1 cellular context compared by ENCODE assay signal in the genomic region with DNA sequence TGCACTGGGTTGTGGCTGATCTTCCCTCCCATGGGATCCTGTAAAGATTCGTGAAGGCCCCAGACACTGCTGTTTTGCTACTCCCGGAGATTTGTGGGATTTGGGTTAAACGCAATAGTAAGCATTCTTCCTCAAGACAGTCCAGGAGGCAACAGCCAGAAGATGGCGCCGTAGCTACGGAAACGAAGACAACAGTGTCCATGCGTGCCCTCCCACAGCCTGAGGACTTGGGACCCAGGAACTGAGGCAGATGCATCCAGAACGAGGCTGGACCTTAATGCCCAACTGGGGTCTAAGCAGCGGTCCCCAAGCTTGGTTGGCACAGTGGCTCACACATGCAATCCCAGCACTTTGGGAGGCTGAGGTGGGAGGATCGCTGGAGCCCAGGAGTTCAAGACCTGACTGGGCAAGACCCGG.
TF ChIP-seq lines count a peak whose summit lies in the region.

No MANE protein-coding gene starts in this region.

TF ChIP-seq in HepG2, 621 proteins besides CTCF, POLR2A, EP300 and RAD21 (continued from another document):
- TF ChIP-seq, protein P1, sequence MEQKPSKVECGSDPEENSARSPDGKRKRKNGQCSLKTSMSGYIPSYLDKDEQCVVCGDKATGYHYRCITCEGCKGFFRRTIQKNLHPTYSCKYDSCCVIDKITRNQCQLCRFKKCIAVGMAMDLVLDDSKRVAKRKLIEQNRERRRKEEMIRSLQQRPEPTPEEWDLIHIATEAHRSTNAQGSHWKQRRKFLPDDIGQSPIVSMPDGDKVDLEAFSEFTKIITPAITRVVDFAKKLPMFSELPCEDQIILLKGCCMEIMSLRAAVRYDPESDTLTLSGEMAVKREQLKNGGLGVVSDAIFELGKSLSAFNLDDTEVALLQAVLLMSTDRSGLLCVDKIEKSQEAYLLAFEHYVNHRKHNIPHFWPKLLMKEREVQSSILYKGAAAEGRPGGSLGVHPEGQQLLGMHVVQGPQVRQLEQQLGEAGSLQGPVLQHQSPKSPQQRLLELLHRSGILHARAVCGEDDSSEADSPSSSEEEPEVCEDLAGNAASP (CRISPR knock-in tag; IDR thresholded peaks at IDR 0.05; ENCODE audit: borderline replicate concordance), result no peak
- TF ChIP-seq ARID5B (CRISPR knock-in tag; IDR thresholded peaks at IDR 0.05), result 0 out of 2 replicates have a peak, but pooled peaks have one; percentile 13
- TF ChIP-seq KLF16 (CRISPR knock-in tag; IDR thresholded peaks at IDR 0.05), result no peak
- TF ChIP-seq HCFC1 (IDR thresholded peaks at IDR 0.05; ENCODE audit: low read depth, low read length), result no peak
- TF ChIP-seq ZNF552 (CRISPR knock-in tag; IDR thresholded peaks at IDR 0.05; ENCODE audit: borderline replicate concordance), result no peak
- no peak for TF ChIP-seq ZSCAN30 (CRISPR knock-in tag; IDR thresholded peaks at IDR 0.05)
- no peak for TF ChIP-seq FOXJ3 (CRISPR knock-in tag; IDR thresholded peaks at IDR 0.05; ENCODE audit: borderline replicate concordance)
- TF ChIP-seq ZNF33A (CRISPR knock-in tag; IDR thresholded peaks at IDR 0.05; ENCODE audit: borderline replicate concordance), result no peak
- TF ChIP-seq, protein P2, sequence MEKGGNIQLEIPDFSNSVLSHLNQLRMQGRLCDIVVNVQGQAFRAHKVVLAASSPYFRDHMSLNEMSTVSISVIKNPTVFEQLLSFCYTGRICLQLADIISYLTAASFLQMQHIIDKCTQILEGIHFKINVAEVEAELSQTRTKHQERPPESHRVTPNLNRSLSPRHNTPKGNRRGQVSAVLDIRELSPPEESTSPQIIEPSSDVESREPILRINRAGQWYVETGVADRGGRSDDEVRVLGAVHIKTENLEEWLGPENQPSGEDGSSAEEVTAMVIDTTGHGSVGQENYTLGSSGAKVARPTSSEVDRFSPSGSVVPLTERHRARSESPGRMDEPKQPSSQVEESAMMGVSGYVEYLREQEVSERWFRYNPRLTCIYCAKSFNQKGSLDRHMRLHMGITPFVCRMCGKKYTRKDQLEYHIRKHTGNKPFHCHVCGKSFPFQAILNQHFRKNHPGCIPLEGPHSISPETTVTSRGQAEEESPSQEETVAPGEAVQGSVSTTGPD (CRISPR knock-in tag; IDR thresholded peaks at IDR 0.05), result no peak
- no peak for TF ChIP-seq YEATS2 (CRISPR knock-in tag; IDR thresholded peaks at IDR 0.05; ENCODE audit: borderline replicate concordance)
- no peak for TF ChIP-seq SP1 (IDR thresholded peaks at IDR 0.05)
- TF ChIP-seq SP1 (CRISPR knock-in tag; IDR thresholded peaks at IDR 0.05), result no peak
- no peak for TF ChIP-seq ZNF891 (CRISPR knock-in tag; IDR thresholded peaks at IDR 0.05)
- TF ChIP-seq CREM (IDR thresholded peaks at IDR 0.05), result no peak
- TF ChIP-seq CREM (CRISPR knock-in tag; IDR thresholded peaks at IDR 0.05), result no peak
- 0 out of 2 replicates have a peak, but pooled peaks have one; percentile 16 for TF ChIP-seq GATAD2A (CRISPR knock-in tag; IDR thresholded peaks at IDR 0.05)
- TF ChIP-seq ETV5 (CRISPR knock-in tag; IDR thresholded peaks at IDR 0.05; ENCODE audit: borderline replicate concordance), result no peak
- no peak for TF ChIP-seq ZNF33B (CRISPR knock-in tag; IDR thresholded peaks at IDR 0.05)
- 0 out of 2 replicates have a peak, but pooled peaks have one; percentile 39 for TF ChIP-seq ZNF501 (CRISPR knock-in tag; IDR thresholded peaks at IDR 0.05)
- TF ChIP-seq ZNF101 (CRISPR knock-in tag; IDR thresholded peaks at IDR 0.05; ENCODE audit: borderline replicate concordance, low read depth), result no peak
- TF ChIP-seq ATF7 (IDR thresholded peaks at IDR 0.05), result no peak
- TF ChIP-seq ATF7 (CRISPR knock-in tag; IDR thresholded peaks at IDR 0.05), result no peak
- no peak for TF ChIP-seq ZNF879 (CRISPR knock-in tag; IDR thresholded peaks at IDR 0.05)
- TF ChIP-seq PAWR (CRISPR knock-in tag; IDR thresholded peaks at IDR 0.05; ENCODE audit: borderline replicate concordance), result no peak
- TF ChIP-seq, protein P3, sequence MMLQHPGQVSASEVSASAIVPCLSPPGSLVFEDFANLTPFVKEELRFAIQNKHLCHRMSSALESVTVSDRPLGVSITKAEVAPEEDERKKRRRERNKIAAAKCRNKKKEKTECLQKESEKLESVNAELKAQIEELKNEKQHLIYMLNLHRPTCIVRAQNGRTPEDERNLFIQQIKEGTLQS (CRISPR knock-in tag; IDR thresholded peaks at IDR 0.05), result no peak
- no peak for TF ChIP-seq HDAC6 (IDR thresholded peaks at IDR 0.05; ENCODE audit: low read depth, low read length)
- TF ChIP-seq, protein P4, sequence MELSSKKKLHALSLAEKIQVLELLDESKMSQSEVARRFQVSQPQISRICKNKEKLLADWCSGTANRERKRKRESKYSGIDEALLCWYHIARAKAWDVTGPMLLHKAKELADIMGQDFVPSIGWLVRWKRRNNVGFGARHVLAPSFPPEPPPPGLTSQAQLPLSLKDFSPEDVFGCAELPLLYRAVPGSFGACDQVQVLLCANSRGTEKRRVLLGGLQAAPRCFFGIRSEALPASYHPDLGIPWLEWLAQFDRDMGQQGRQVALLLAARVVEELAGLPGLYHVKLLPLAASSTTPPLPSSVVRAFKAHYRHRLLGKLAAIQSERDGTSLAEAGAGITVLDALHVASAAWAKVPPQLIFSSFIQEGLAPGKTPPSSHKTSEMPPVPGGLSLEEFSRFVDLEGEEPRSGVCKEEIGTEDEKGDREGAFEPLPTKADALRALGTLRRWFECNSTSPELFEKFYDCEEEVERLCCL (CRISPR knock-in tag; IDR thresholded peaks at IDR 0.05; ENCODE audit: borderline replicate concordance), result no peak
- 0 out of 2 replicates have a peak, but pooled peaks have one; percentile 22 for TF ChIP-seq SPEN (CRISPR knock-in tag; IDR thresholded peaks at IDR 0.05; ENCODE audit: low read depth)
- TF ChIP-seq HMG20A (CRISPR knock-in tag; IDR thresholded peaks at IDR 0.05; ENCODE audit: borderline replicate concordance), result no peak
- TF ChIP-seq THAP7 (CRISPR knock-in tag; IDR thresholded peaks at IDR 0.05), result no peak
- TF ChIP-seq, protein P5, sequence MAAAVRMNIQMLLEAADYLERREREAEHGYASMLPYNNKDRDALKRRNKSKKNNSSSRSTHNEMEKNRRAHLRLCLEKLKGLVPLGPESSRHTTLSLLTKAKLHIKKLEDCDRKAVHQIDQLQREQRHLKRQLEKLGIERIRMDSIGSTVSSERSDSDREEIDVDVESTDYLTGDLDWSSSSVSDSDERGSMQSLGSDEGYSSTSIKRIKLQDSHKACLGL (CRISPR knock-in tag; IDR thresholded peaks at IDR 0.05), result no peak
- no peak for TF ChIP-seq ZNF564 (CRISPR knock-in tag; IDR thresholded peaks at IDR 0.05)
- no peak for TF ChIP-seq JUND (CRISPR knock-in tag; IDR thresholded peaks at IDR 0.05)
- TF ChIP-seq KDM2A (CRISPR knock-in tag; IDR thresholded peaks at IDR 0.05; ENCODE audit: borderline replicate concordance, low read depth), result peak; percentile 44; the same call in 1 of the 2 replicates
- no peak for TF ChIP-seq ZNF205 (CRISPR knock-in tag; IDR thresholded peaks at IDR 0.05)
- no peak for TF ChIP-seq GTF3A (CRISPR knock-in tag; conservative IDR thresholded peaks at IDR 0.05)
- no peak for TF ChIP-seq THAP11 (CRISPR knock-in tag; IDR thresholded peaks at IDR 0.05)
- no peak for TF ChIP-seq ZNF704 (CRISPR knock-in tag; IDR thresholded peaks at IDR 0.05; ENCODE audit: borderline replicate concordance)
- no peak for TF ChIP-seq ZNF839 (CRISPR knock-in tag; IDR thresholded peaks at IDR 0.05; ENCODE audit: borderline replicate concordance)
- TF ChIP-seq SP5 (CRISPR knock-in tag; IDR thresholded peaks at IDR 0.05; ENCODE audit: borderline replicate concordance, low read depth), result no peak
- TF ChIP-seq ZFP41 (CRISPR knock-in tag; IDR thresholded peaks at IDR 0.05; ENCODE audit: borderline replicate concordance), result no peak
- TF ChIP-seq ZNF264 (CRISPR knock-in tag; IDR thresholded peaks at IDR 0.05), result no peak
- TF ChIP-seq HNF4A (CRISPR knock-in tag; IDR thresholded peaks at IDR 0.05), result peak; percentile 38; the same call in 1 of the 2 replicates
- TF ChIP-seq SMC3 (IDR thresholded peaks at IDR 0.05; ENCODE audit: low read length), result peak; percentile 73
- TF ChIP-seq XBP1 (CRISPR knock-in tag; IDR thresholded peaks at IDR 0.05), result no peak
- no peak for TF ChIP-seq ZNF580 (CRISPR knock-in tag; IDR thresholded peaks at IDR 0.05; ENCODE audit: borderline replicate concordance, low read depth)
- TF ChIP-seq ZNF567 (CRISPR knock-in tag; IDR thresholded peaks at IDR 0.05; ENCODE audit: borderline replicate concordance), result no peak
- no peak for TF ChIP-seq HES4 (CRISPR knock-in tag; IDR thresholded peaks at IDR 0.05; ENCODE audit: borderline replicate concordance)
- no peak for TF ChIP-seq ZNF530 (CRISPR knock-in tag; IDR thresholded peaks at IDR 0.05; ENCODE audit: low read depth)
- TF ChIP-seq PITX1 (CRISPR knock-in tag; IDR thresholded peaks at IDR 0.05), result no peak
- no peak for TF ChIP-seq TRIM22 (IDR thresholded peaks at IDR 0.05)
- no peak for TF ChIP-seq ZGPAT (CRISPR knock-in tag; IDR thresholded peaks at IDR 0.05)
- no peak for TF ChIP-seq ARNT (IDR thresholded peaks at IDR 0.05)
